In genomic region chr2:216117566-216117965, GRCh38 we compare ENCODE assay signal across 18 cellular contexts. TPM values are rescaled to one million over a fixed set of nuclear protein-coding genes. Genes with fewer than 3 reads are reported as not detected.
DNase-seq lines count a peak whose midpoint lies in the region; ATAC-seq and TF ChIP-seq lines count a peak whose summit lies in the region.
"Had no signal": no experiment of that assay in that cellular context is flagged by ENCODE, and none has a peak within 500 bp of the region (broad histone marks: within the 10 kb centered on the region; RNA-seq: fewer than 3 reads in every experiment).

No MANE protein-coding gene starts in this region.

- H3K4me1 Mint-ChIP-seq in activated CD4-positive, alpha-beta T cell treated with anti-CD3 and anti-CD28 coated beads, Interleukin-2, amount 10 ng/mL, durations not matched to agents 24 days and 14 days = peaks cover 78% of the 10 kb centered on the region
- H3K4me1 Mint-ChIP-seq in brain (peaks cover 77% of the 10 kb centered on the region), nephron progenitor cell (peaks cover 56% of the 10 kb centered on the region)

- no peak for TF ChIP-seq EP300 in esophagus muscularis mucosa (IDR thresholded peaks at IDR 0.05)

- TF ChIP-seq POLR2A in esophagus muscularis mucosa (IDR thresholded peaks at IDR 0.05; ENCODE audit: low read depth) = no peak

- intact Hi-C loops in activated CD4-positive, alpha-beta T cell treated with anti-CD3 and anti-CD28 coated beads, Interleukin-2, amount 10 ng/mL, durations not matched to agents 24 days and 14 days (cut with micrococcal nuclease) = no loop called here
- intact Hi-C loops in Panc1 (cut with micrococcal nuclease; ENCODE audit: unreplicated experiment) = no loop called here
- intact Hi-C loops in esophagus muscularis mucosa (cut with DNase I) = no loop called here

- H3K36me3 ChIP-seq in Panc1 (ENCODE audit: control insufficient read depth, insufficient read depth, low read length) = peaks cover 82% of the 10 kb centered on the region
- peaks cover 34 to 82% (median 66%) of the 10 kb centered on the region in 4 donors for H3K36me3 ChIP-seq in esophagus muscularis mucosa

- peaks cover 2% of the 10 kb centered on the region for H3K27me3 Mint-ChIP-seq in activated CD4-positive, alpha-beta T cell treated with anti-CD3 and anti-CD28 coated beads, Interleukin-2, amount 10 ng/mL, durations not matched to agents 24 days and 14 days
- H3K27me3 Mint-ChIP-seq in brain (no peaks in the 10 kb centered on the region), nephron progenitor cell (ENCODE audit: low read depth, poor library complexity) (no peaks in the 10 kb centered on the region)

- H3K36me3 Mint-ChIP-seq in activated CD4-positive, alpha-beta T cell treated with anti-CD3 and anti-CD28 coated beads, Interleukin-2, amount 10 ng/mL, durations not matched to agents 24 days and 14 days (ENCODE audit: low read depth) = peaks cover 86% of the 10 kb centered on the region
- H3K36me3 Mint-ChIP-seq in brain (peaks cover 87% of the 10 kb centered on the region), nephron progenitor cell (ENCODE audit: low read depth) (peaks cover 88% of the 10 kb centered on the region)

- no peaks in the 10 kb centered on the region for H3K9me3 ChIP-seq in Panc1 (ENCODE audit: control insufficient read depth, insufficient read depth, low read depth, low read length)
- no peaks in the 10 kb centered on the region for H3K9me3 ChIP-seq in esophagus muscularis mucosa
- H3K9me3 ChIP-seq: adrenal gland, SJCRH30, upper lobe of right lung had no signal

- BruUV-seq in Panc1 (replicated peaks; lab: Mats Ljungman, UMichigan) = no TSS peak

- peak overlapping the region; percentile 23 for H3K4me3 Mint-ChIP-seq in activated CD4-positive, alpha-beta T cell treated with anti-CD3 and anti-CD28 coated beads, Interleukin-2, amount 10 ng/mL, durations not matched to agents 24 days and 14 days
- H3K4me3 Mint-ChIP-seq in brain (peak overlapping the region in 4 of 5 experiments; percentile 20 to 90 (median 60)), nephron progenitor cell (no peak overlapping the region)
- H3K4me3 Mint-ChIP-seq: CD8-positive, alpha-beta memory T cell had no signal

- H3K27ac Mint-ChIP-seq in activated CD4-positive, alpha-beta T cell treated with anti-CD3 and anti-CD28 coated beads, Interleukin-2, amount 10 ng/mL, durations not matched to agents 24 days and 14 days = peak overlapping the region; percentile 70
- peak overlapping the region; percentile 51 to 100 (median 99) for H3K27ac Mint-ChIP-seq in brain
- H3K27ac Mint-ChIP-seq in nephron progenitor cell = peak overlapping the region; percentile 100

- TF ChIP-seq CTCF in Panc1 (IDR thresholded peaks at IDR 0.05) = no peak
- TF ChIP-seq CTCF in brain (conservative IDR thresholded peaks at IDR 0.05) = no peak
- no peak for TF ChIP-seq CTCF in nephron progenitor cell (IDR thresholded peaks at IDR 0.05)
- TF ChIP-seq CTCF in esophagus muscularis mucosa (IDR thresholded peaks at IDR 0.05) = no peak

- ATAC-seq in Panc1 = no peak
- ATAC-seq: upper lobe of right lung had no signal

- no peak for DNase-seq in activated CD4-positive, alpha-beta T cell treated with anti-CD3 and anti-CD28 coated beads, Interleukin-2, amount 10 ng/mL, durations not matched to agents 24 days and 14 days
- no peak for DNase-seq in activated CD4-positive, alpha-beta T cell treated with anti-CD3 and anti-CD28 coated beads for 48 hours
- DNase-seq in Panc1 (ENCODE audit: low read depth, low spot score) (no peak), nephron progenitor cell (no peak), esophagus muscularis mucosa (ENCODE audit: extremely low spot score) (no peak), AML-193 (lab: John Stamatoyannopoulos, UW) (no peak)
- DNase-seq in stimulated activated naive CD4-positive, alpha-beta T cell (lab: John Stamatoyannopoulos, UW) = no peak
- DNase-seq: adrenal gland; CD8-positive, alpha-beta memory T cell; H7; islet precursor cell; Kasumi-1; NCI-H1694; NCI-H446; SJCRH30; stimulated activated CD4-positive, alpha-beta T cell treated with anti-CD3 and anti-CD28 coated beads, Interleukin-4, amount 100 ng/mL, for 24 hours; upper lobe of right lung had no signal

- no peak overlapping the region for H3K4me3 ChIP-seq in Panc1 (ENCODE audit: low read depth in 2 of 2, low read length in 2 of 2)
- H3K4me3 ChIP-seq in esophagus muscularis mucosa = no peak overlapping the region
- H3K4me3 ChIP-seq: adrenal gland, SJCRH30, upper lobe of right lung had no signal

- H3K27me3 ChIP-seq in Panc1 (ENCODE audit: control insufficient read depth, insufficient read depth, low read length) (no peaks in the 10 kb centered on the region), esophagus muscularis mucosa (no peaks in the 10 kb centered on the region)
- H3K27me3 ChIP-seq: adrenal gland, SJCRH30, upper lobe of right lung had no signal

- CTCF ChIA-PET in Panc1 (lab: Charles Lee) = no interaction called here

- H3K4me1 ChIP-seq in Panc1 (ENCODE audit: control insufficient read depth, insufficient read depth, low read length) (peaks cover 24% of the 10 kb centered on the region), esophagus muscularis mucosa (peaks cover 21 to 52% (median 42%) of the 10 kb centered on the region in 4 donors)

- peaks cover 6% of the 10 kb centered on the region for H3K9me3 Mint-ChIP-seq in activated CD4-positive, alpha-beta T cell treated with anti-CD3 and anti-CD28 coated beads, Interleukin-2, amount 10 ng/mL, durations not matched to agents 24 days and 14 days
- H3K9me3 Mint-ChIP-seq in brain (peaks cover 0 to 3% (median 0%) of the 10 kb centered on the region in 5 experiments), nephron progenitor cell (no peaks in the 10 kb centered on the region)

- POLR2A ChIA-PET in Panc1 (lab: Charles Lee) = no interaction called here

- H3K27ac ChIP-seq in Panc1 (ENCODE audit: low read length) = 0 out of 2 replicates have a peak overlapping the region, but pooled peaks have one; percentile 14
- H3K27ac ChIP-seq in esophagus muscularis mucosa (replicated peaks in 1 of 4) = no peak overlapping the region
- H3K27ac ChIP-seq: adrenal gland, SJCRH30, upper lobe of right lung had no signal

- in situ Hi-C loops in Panc1 (cut with HindIII; ENCODE audit: low pct_unique_long_range_greater_than_20kb, low sequenced_read_pairs) = no loop called here

- 79% methylated on average over 3 of the region's 3 CpGs for WGBS in esophagus muscularis mucosa

RNA-seq across cellular contexts. Expression of gene XRCC5, which starts 8.4 kb away (rescaled TPM):
- 476 and 510 TPM in 2 replicates for total RNA-seq in activated CD4-positive, alpha-beta T cell treated with anti-CD3 and anti-CD28 coated beads, Interleukin-2, amount 10 ng/mL, durations not matched to agents 24 days and 14 days
- total RNA-seq in Panc1 (2021; ENCODE audit: unreplicated experiment) = 322 TPM
- 173 TPM for polyA plus RNA-seq in Panc1 (2012; ENCODE audit: insufficient read length)
- 271 TPM for polyA plus RNA-seq in brain (ENCODE audit: insufficient read depth, low read depth, low replicate concordance)
- total RNA-seq in esophagus muscularis mucosa = 100 to 1,000 TPM; 113 to 149 (median 137) TPM

RNA-seq across cellular contexts. Expression of gene TMEM169, which starts 35.8 kb away (rescaled TPM):
- total RNA-seq in activated CD4-positive, alpha-beta T cell treated with anti-CD3 and anti-CD28 coated beads, Interleukin-2, amount 10 ng/mL, durations not matched to agents 24 days and 14 days = 0.51 and 0.97 TPM in 2 replicates
- 0.74 TPM for total RNA-seq in Panc1 (2021; ENCODE audit: unreplicated experiment)
- 1.6 TPM for polyA plus RNA-seq in Panc1 (2012; ENCODE audit: insufficient read length)
- 8.2 TPM for polyA plus RNA-seq in brain (ENCODE audit: insufficient read depth, low read depth, low replicate concordance)
- total RNA-seq in esophagus muscularis mucosa = under 1 TPM; under 0.01 to 0.75 (median 0.51) TPM

RNA-seq across cellular contexts. Expression of gene PECR, which starts 36.0 kb away (rescaled TPM):
- total RNA-seq in activated CD4-positive, alpha-beta T cell treated with anti-CD3 and anti-CD28 coated beads, Interleukin-2, amount 10 ng/mL, durations not matched to agents 24 days and 14 days = 13.1 and 15.3 TPM in 2 replicates
- 16.5 TPM for total RNA-seq in Panc1 (2021; ENCODE audit: unreplicated experiment)
- polyA plus RNA-seq in Panc1 (2012; ENCODE audit: insufficient read length) = 19.2 TPM
- polyA plus RNA-seq in brain (ENCODE audit: insufficient read depth, low read depth, low replicate concordance) = 12.4 TPM
- 10 to 100 TPM in 2 of 4 donors, 1 to 10 TPM in 2; 3.3 to 14.8 (median 10.0) TPM for total RNA-seq in esophagus muscularis mucosa
